In genomic region chr15:83837946-83838571, GRCh38 we compare ENCODE assay signal across 8 cellular contexts.
DNase-seq lines count a peak whose midpoint lies in the region; ATAC-seq and TF ChIP-seq lines count a peak whose summit lies in the region.

No MANE protein-coding gene starts in this region.

- ATAC-seq in natural killer cell treated with Interleukin-12 subunit alpha and Interleukin-12 subunit beta and Interleukin-15 and Interleukin-18, amount 100 ng/mL, for 72 hours = no peak
- no peak for ATAC-seq in GM19455 (IDR thresholded peaks at IDR 0.05; ENCODE audit: unreplicated experiment)

- peaks cover 0 to 2% of the 10 kb centered on the region in 2 donors for H3K27me3 Mint-ChIP-seq in natural killer cell treated with Interleukin-12 subunit alpha and Interleukin-12 subunit beta and Interleukin-15 and Interleukin-18, amount 100 ng/mL, for 72 hours

- H3K4me3 Mint-ChIP-seq in natural killer cell treated with Interleukin-12 subunit alpha and Interleukin-12 subunit beta and Interleukin-15 and Interleukin-18, amount 100 ng/mL, for 72 hours = no peak overlapping the region

- no peak overlapping the region for H4K8ac ChIP-seq in neuronal stem cell (ENCODE audit: low read depth, low read length)

- H3K27ac ChIP-seq in dorsolateral prefrontal cortex (no peak overlapping the region), neuronal stem cell (replicated peaks; ENCODE audit: low read length) (no peak overlapping the region)

- no peak overlapping the region for H3K4me2 ChIP-seq in neuronal stem cell (ENCODE audit: insufficient read depth, low read length, poor library complexity, severe bottlenecking)

- no CpG with 5 or more reads among the region's 8 CpGs for WGBS in neuronal stem cell (ENCODE audit: extremely low coverage in 2 of 2, insufficient read length in 2 of 2, insufficient replicate concordance in 1 of 2), 2 donors

- H3K9me3 Mint-ChIP-seq in natural killer cell treated with Interleukin-12 subunit alpha and Interleukin-12 subunit beta and Interleukin-15 and Interleukin-18, amount 100 ng/mL, for 72 hours = peaks cover 5% of the 10 kb centered on the region

- H2AFZ ChIP-seq in neuronal stem cell (ENCODE audit: low read length) = no peak overlapping the region

- no peaks in the 10 kb centered on the region for H3K36me3 Mint-ChIP-seq in natural killer cell treated with Interleukin-12 subunit alpha and Interleukin-12 subunit beta and Interleukin-15 and Interleukin-18, amount 100 ng/mL, for 72 hours

- H3K36me3 ChIP-seq in neuronal stem cell (replicated peaks in 1 of 2; ENCODE audit: control insufficient read depth in 2 of 2, insufficient read depth in 2 of 2, low read length in 2 of 2) = no peaks in the 10 kb centered on the region

- no peak overlapping the region for H3K4me3 ChIP-seq in NB4 (ENCODE audit: low read depth, low read length)
- no peak overlapping the region for H3K4me3 ChIP-seq in dorsolateral prefrontal cortex
- no peak overlapping the region for H3K4me3 ChIP-seq in neuronal stem cell (ENCODE audit: low read length in 2 of 2)

- H3K4me1 Mint-ChIP-seq in natural killer cell treated with Interleukin-12 subunit alpha and Interleukin-12 subunit beta and Interleukin-15 and Interleukin-18, amount 100 ng/mL, for 72 hours (ENCODE audit: low read depth in 2 of 2) = no peaks in the 10 kb centered on the region

- H3K79me1 ChIP-seq in neuronal stem cell (ENCODE audit: low read depth, low read length) = no peaks in the 10 kb centered on the region

- H3K27me3 ChIP-seq in dorsolateral prefrontal cortex (no peaks in the 10 kb centered on the region), neuronal stem cell (ENCODE audit: control insufficient read depth in 3 of 3, insufficient read depth in 3 of 3, low read depth in 1 of 3, low read length in 3 of 3) (no peaks in the 10 kb centered on the region)

- no peak overlapping the region for H2BK120ac ChIP-seq in neuronal stem cell (ENCODE audit: low read depth, low read length)

- H3K9me3 ChIP-seq in neuronal stem cell (replicated peaks in 1 of 2; ENCODE audit: control insufficient read depth in 2 of 2, insufficient read depth in 1 of 2, low read depth in 1 of 2, low read length in 2 of 2) = no peaks in the 10 kb centered on the region

- no peak overlapping the region for H2BK15ac ChIP-seq in neuronal stem cell (ENCODE audit: low read length)

- no peak overlapping the region for H2AK5ac ChIP-seq in neuronal stem cell (ENCODE audit: low read depth, low read length)

- H3K4me1 ChIP-seq in neuronal stem cell (ENCODE audit: control insufficient read depth in 2 of 2, insufficient read depth in 1 of 2, low read depth in 1 of 2, low read length in 2 of 2) = no peaks in the 10 kb centered on the region

- H3K27ac Mint-ChIP-seq in natural killer cell treated with Interleukin-12 subunit alpha and Interleukin-12 subunit beta and Interleukin-15 and Interleukin-18, amount 100 ng/mL, for 72 hours = no peak overlapping the region

- no peak overlapping the region for H3K23ac ChIP-seq in neuronal stem cell (ENCODE audit: low read depth, low read length, poor library complexity)

- H2BK12ac ChIP-seq in neuronal stem cell (ENCODE audit: low read length) = no peak overlapping the region

- no peak overlapping the region for H3K14ac ChIP-seq in neuronal stem cell (ENCODE audit: low read length)

- no peak overlapping the region for H3K18ac ChIP-seq in neuronal stem cell (ENCODE audit: low read length)

- peak; percentile 69 for TF ChIP-seq CTCF in NB4 (IDR thresholded peaks at IDR 0.05; ENCODE audit: low read depth, low read length)
- TF ChIP-seq CTCF in dorsolateral prefrontal cortex (IDR thresholded peaks at IDR 0.05 in 54 of 56, conservative IDR thresholded peaks at IDR 0.05 in 2 of 56; ENCODE audit: low read depth in 1 of 56, partially characterized antibody in 56 of 56) = peak in 54 of 56 donors; percentile 35 to 74 (median 58)

- intact Hi-C loops in dorsolateral prefrontal cortex (cut with DNase I) = loop anchor here in 1 of 2 donors (5.0 kb wide), 1 partner anchor 401 kb away; no protein-coding TSS in a partner anchor

- TF ChIP-seq POLR2A in NB4 (IDR thresholded peaks at IDR 0.05; ENCODE audit: extremely low read depth, insufficient read length) = no peak

- H3K4ac ChIP-seq in neuronal stem cell (ENCODE audit: low read length) = no peak overlapping the region

- H2BK5ac ChIP-seq in neuronal stem cell (ENCODE audit: low read length) = no peak overlapping the region

- H4K91ac ChIP-seq in neuronal stem cell (ENCODE audit: low read depth, low read length, poor library complexity) = no peak overlapping the region

- no peak overlapping the region for H3K9ac ChIP-seq in neuronal stem cell (ENCODE audit: low read depth, low read length, poor library complexity)

- peak; percentile 12 for DNase-seq in NCI-H748 (lab: John Stamatoyannopoulos, UW; ENCODE audit: unreplicated experiment)
- no peak for DNase-seq in NCI-H748 treated with DMSO at 0.1 percent for 48 hours (lab: John Stamatoyannopoulos, UW)
- DNase-seq in NB4 (ENCODE audit: low read depth) = peak; percentile 46
- DNase-seq in dorsolateral prefrontal cortex = peak; percentile 43 to 71 (median 50)
- peak; percentile 23 for DNase-seq in neuronal stem cell (ENCODE audit: low spot score)
- DNase-seq in natural killer cell treated with Interleukin-12 subunit alpha and Interleukin-12 subunit beta and Interleukin-15 and Interleukin-18, amount 100 ng/mL, for 72 hours (ENCODE audit: low spot score) = no peak
- DNase-seq in DMS153 treated with DMSO at 0.1 percent for 48 hours (lab: John Stamatoyannopoulos, UW; ENCODE audit: unreplicated experiment) = no peak

Comparison
In these comparisons a context has a peak if more than half of its experiments do, and no peak if none do; other contexts are left out.
1. DNase-seq: peak in NCI-H748 (single experiment), NB4 (single experiment), dorsolateral prefrontal cortex (10 of 10) and neuronal stem cell (single experiment); none in NCI-H748 treated with DMSO at 0.1 percent for 48 hours (single experiment), natural killer cell treated with Interleukin-12 subunit alpha and Interleukin-12 subunit beta and Interleukin-15 and Interleukin-18, amount 100 ng/mL, for 72 hours (single experiment) and DMS153 treated with DMSO at 0.1 percent for 48 hours (single experiment).